ENCODE assay signal across 16 cellular contexts in the genomic region with DNA sequence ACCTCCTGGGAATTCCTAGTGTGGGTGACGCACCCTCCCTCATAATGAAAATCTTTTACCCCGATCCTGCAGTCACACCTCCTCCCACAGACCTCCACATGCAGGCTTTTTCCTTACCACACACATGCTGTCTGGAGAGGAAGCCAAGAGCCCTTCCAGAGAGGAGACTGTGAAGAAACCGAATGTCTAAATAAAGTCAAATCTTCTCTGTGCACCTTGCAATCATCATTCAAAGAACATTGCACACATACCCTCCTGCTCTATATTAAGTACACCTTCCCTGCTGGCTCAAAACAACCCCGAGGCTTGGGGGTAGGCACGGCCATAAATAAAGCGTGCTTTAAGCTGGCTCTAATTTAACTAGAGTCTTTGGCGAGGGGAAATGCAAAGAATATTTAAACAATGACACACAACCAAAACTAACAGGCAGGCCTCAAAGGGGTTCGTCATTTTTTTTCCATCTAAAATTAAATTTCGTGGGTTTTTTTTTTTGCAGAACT. TPM values are rescaled to one million over a fixed set of nuclear protein-coding genes. Genes with fewer than 3 reads are reported as not detected.
DNase-seq lines count a peak whose midpoint lies in the region; ATAC-seq and TF ChIP-seq lines count a peak whose summit lies in the region.
"Had no signal": no experiment of that assay in that cellular context is flagged by ENCODE, and none has a peak within 500 bp of the region (broad histone marks: within the 10 kb centered on the region; RNA-seq: fewer than 3 reads in every experiment).

No MANE protein-coding gene starts in this region.

- intact Hi-C loops in right cardiac atrium (cut with DNase I) (loop anchor here in 1 of 4 donors (10.0 kb wide), 1 partner anchor 45 kb away; no protein-coding TSS in a partner anchor), uterus (cut with DNase I; ENCODE audit: low total_unique reads) (no loop called here)

- WGBS in right cardiac atrium: 48% methylated on average over 9 of the region's 9 CpGs

- H3K27me3 ChIP-seq in cardiac muscle cell (no peaks in the 10 kb centered on the region), right cardiac atrium (ENCODE audit: control insufficient read depth, insufficient read depth) (no peaks in the 10 kb centered on the region), uterus (no peaks in the 10 kb centered on the region), BE2C (no peaks in the 10 kb centered on the region)
- H3K27me3 ChIP-seq: ovary, SJCRH30 had no signal

- no peaks in the 10 kb centered on the region for H3K36me3 Mint-ChIP-seq in activated naive CD8-positive, alpha-beta T cell treated with anti-CD3 and anti-CD28 coated beads for 36 hours
- H3K36me3 Mint-ChIP-seq: immature natural killer cell had no signal

- no peak for ATAC-seq in right cardiac atrium
- ATAC-seq in HG02973 (IDR thresholded peaks at IDR 0.05; ENCODE audit: unreplicated experiment): no peak

- H3K4me3 Mint-ChIP-seq in activated naive CD8-positive, alpha-beta T cell treated with anti-CD3 and anti-CD28 coated beads for 36 hours: no peak overlapping the region
- H3K4me3 Mint-ChIP-seq: activated naive CD4-positive, alpha-beta T cell treated with anti-CD3 and anti-CD28 coated beads for 36 hours; immature natural killer cell had no signal

- no peak overlapping the region for H3K27ac Mint-ChIP-seq in activated naive CD8-positive, alpha-beta T cell treated with anti-CD3 and anti-CD28 coated beads for 36 hours
- H3K27ac Mint-ChIP-seq: activated naive CD4-positive, alpha-beta T cell treated with anti-CD3 and anti-CD28 coated beads for 36 hours; immature natural killer cell had no signal

- no peak overlapping the region for H3K4me3 ChIP-seq in cardiac muscle cell
- no peak overlapping the region for H3K4me3 ChIP-seq in right cardiac atrium (ENCODE audit: low read length)
- no peak overlapping the region for H3K4me3 ChIP-seq in astrocyte of the cerebellum (ENCODE audit: low read depth, low read length)
- no peak overlapping the region for H3K4me3 ChIP-seq in uterus
- no peak overlapping the region for H3K4me3 ChIP-seq in BE2C (ENCODE audit: low read depth, low read length)
- H3K4me3 ChIP-seq: ovary, SJCRH30 had no signal

- DNase-seq in cardiac muscle cell (ENCODE audit: low read depth in 1 of 2, low spot score in 1 of 2) (peak in 1 of 2 donors; percentile 69), right cardiac atrium (no peak), astrocyte of the cerebellum (ENCODE audit: low read depth) (peak; percentile 53), iris pigment epithelial cell (ENCODE audit: low read depth) (peak; percentile 75), uterus (peak; percentile 12 to 51), BE2C (no peak)
- no peak for DNase-seq in activated naive CD8-positive, alpha-beta T cell treated with anti-CD3 and anti-CD28 coated beads for 36 hours
- DNase-seq: activated CD4-positive, alpha-beta T cell treated with anti-CD3 and anti-CD28 coated beads for 48 hours; immature natural killer cell; NCI-H226; SJCRH30; stimulated activated CD4-positive, alpha-beta T cell treated with anti-CD3 and anti-CD28 coated beads, Interleukin-2, amount 100 ng/mL, for 48 hours had no signal

- H3K9me3 ChIP-seq in cardiac muscle cell (ENCODE audit: low read depth): no peaks in the 10 kb centered on the region
- no peaks in the 10 kb centered on the region for H3K9me3 ChIP-seq in right cardiac atrium (ENCODE audit: control insufficient read depth, low read length)
- no peaks in the 10 kb centered on the region for H3K9me3 ChIP-seq in uterus
- H3K9me3 ChIP-seq in BE2C: no peaks in the 10 kb centered on the region
- H3K9me3 ChIP-seq: ovary, SJCRH30 had no signal

- no peaks in the 10 kb centered on the region for H3K9me3 Mint-ChIP-seq in activated naive CD8-positive, alpha-beta T cell treated with anti-CD3 and anti-CD28 coated beads for 36 hours
- H3K9me3 Mint-ChIP-seq: activated naive CD4-positive, alpha-beta T cell treated with anti-CD3 and anti-CD28 coated beads for 36 hours; immature natural killer cell had no signal

- no peak for TF ChIP-seq POLR2A in uterus (IDR thresholded peaks at IDR 0.05)

- peaks cover 15% of the 10 kb centered on the region for H3K4me1 Mint-ChIP-seq in activated naive CD8-positive, alpha-beta T cell treated with anti-CD3 and anti-CD28 coated beads for 36 hours

- peaks cover 37% of the 10 kb centered on the region for H3K4me1 ChIP-seq in cardiac muscle cell (ENCODE audit: low read depth)
- no peaks in the 10 kb centered on the region for H3K4me1 ChIP-seq in right cardiac atrium (ENCODE audit: control insufficient read depth, insufficient read depth, low read length)
- no peaks in the 10 kb centered on the region for H3K4me1 ChIP-seq in uterus
- no peaks in the 10 kb centered on the region for H3K4me1 ChIP-seq in BE2C

- H3K27me3 Mint-ChIP-seq in activated naive CD8-positive, alpha-beta T cell treated with anti-CD3 and anti-CD28 coated beads for 36 hours: no peaks in the 10 kb centered on the region

- H3K36me3 ChIP-seq in cardiac muscle cell (no peaks in the 10 kb centered on the region), uterus (no peaks in the 10 kb centered on the region), BE2C (no peaks in the 10 kb centered on the region)
- H3K36me3 ChIP-seq: ovary, SJCRH30 had no signal

- TF ChIP-seq CTCF in cardiac muscle cell (IDR thresholded peaks at IDR 0.05; ENCODE audit: low read depth, low read length): no peak
- no peak for TF ChIP-seq CTCF in astrocyte of the cerebellum (IDR thresholded peaks at IDR 0.05; ENCODE audit: low read depth, low read length, missing control alignments)
- no peak for TF ChIP-seq CTCF in uterus (IDR thresholded peaks at IDR 0.05)
- TF ChIP-seq CTCF in BE2C (IDR thresholded peaks at IDR 0.05; ENCODE audit: low read depth, low read length): no peak

- H3K27ac ChIP-seq in cardiac muscle cell (peak overlapping the region; percentile 53), right cardiac atrium (ENCODE audit: low read length) (no peak overlapping the region), uterus (peak overlapping the region; percentile 54 to 59)
- H3K27ac ChIP-seq: ovary had no signal

- in situ Hi-C loops in astrocyte of the cerebellum (cut with HindIII; ENCODE audit: low sequenced_read_pairs): loop anchor here (10.0 kb wide), 1 partner anchor 65 kb away; the partner anchor contains the start of gene CALML5

RNA-seq across cellular contexts. Expression of gene CALML3, which starts 34.9 kb away (rescaled TPM):
- total RNA-seq in cardiac muscle cell (0.04 TPM in 1 of 2 replicates, not detected in the other), right cardiac atrium (not detected), uterus (not detected)
- polyA plus RNA-seq in cardiac muscle cell (not detected in 2 replicates), right cardiac atrium (not detected)
- not detected for total RNA-seq in activated naive CD8-positive, alpha-beta T cell treated with anti-CD3 and anti-CD28 coated beads for 36 hours
- polyA plus RNA-seq in BE2C (2012; ENCODE audit: insufficient read depth, insufficient read length, low read depth): not detected
- total RNA-seq: activated naive CD4-positive, alpha-beta T cell treated with anti-CD3 and anti-CD28 coated beads for 36 hours; SJCRH30; subcutaneous adipose tissue had no signal
- polyA plus RNA-seq: immature natural killer cell had no signal

Comparison
In these comparisons a context has a peak if more than half of its experiments do, and no peak if none do; other contexts are left out.
1. DNase-seq: peak in astrocyte of the cerebellum (single experiment), iris pigment epithelial cell (single experiment) and uterus (2 of 2); none in right cardiac atrium (0 of 3), activated naive CD8-positive, alpha-beta T cell treated with anti-CD3 and anti-CD28 coated beads for 36 hours (single experiment) and BE2C (single experiment).